Comparison of ENCODE assay signal across 11 cellular contexts in genomic region chr5:54644226-54644625, GRCh38.
DNase-seq lines count a peak whose midpoint lies in the region; FAIRE-seq and TF ChIP-seq lines count a peak whose summit lies in the region.
"Had no signal": no experiment of that assay in that cellular context is flagged by ENCODE, and none has a peak within 500 bp of the region (broad histone marks: within the 10 kb centered on the region; RNA-seq: fewer than 3 reads in every experiment).

No MANE protein-coding gene starts in this region.

- no peak for FAIRE-seq in kidney (lab: Jason Lieb, UNC)

- DNase-seq in AG08395 (ENCODE audit: low spot score) (peak; percentile 60), HS-27A (ENCODE audit: low read depth) (peak; percentile 36), ascending aorta (ENCODE audit: low spot score in 2 of 2) (no peak), lung microvascular endothelial cell (ENCODE audit: low read depth in 2 of 2) (peak; percentile 68 to 83), NCI-H1930 (lab: John Stamatoyannopoulos, UW) (no peak), hepatic stellate cell (ENCODE audit: low spot score) (no peak), kidney (no peak), AML-193 (lab: John Stamatoyannopoulos, UW) (no peak)
- DNase-seq: COR-L47, NCI-H1436 had no signal

- H3K4me1 ChIP-seq in ascending aorta (peaks cover 11 to 45% of the 10 kb centered on the region in 2 donors), kidney (ENCODE audit: control insufficient read depth in 1 of 2, insufficient read depth in 1 of 2, low read depth in 1 of 2, low read length in 2 of 2) (peaks cover 14 to 23% of the 10 kb centered on the region in 2 donors)

- H3K9me3 ChIP-seq in ascending aorta (no peaks in the 10 kb centered on the region), kidney (ENCODE audit: control insufficient read depth in 1 of 2, low read length in 2 of 2) (no peaks in the 10 kb centered on the region)

- H3K9ac ChIP-seq in kidney (ENCODE audit: low read length in 2 of 2), result no peak overlapping the region

- H3K27ac ChIP-seq in ascending aorta (peak overlapping the region; percentile 89 to 93), kidney (ENCODE audit: low read depth in 2 of 2, low read length in 2 of 2) (no peak overlapping the region)

- intact Hi-C loops in ascending aorta (cut with DNase I), result no loop called here
- intact Hi-C loops in kidney (cut with DNase I), result no loop called here

- H3K27me3 ChIP-seq in ascending aorta, result no peaks in the 10 kb centered on the region

- H3K36me3 ChIP-seq in ascending aorta (no peaks in the 10 kb centered on the region), kidney (ENCODE audit: control insufficient read depth in 1 of 2, insufficient read depth in 2 of 2, low read length in 2 of 2) (no peaks in the 10 kb centered on the region)

- no peak for TF ChIP-seq CTCF in ascending aorta (IDR thresholded peaks at IDR 0.05)
- TF ChIP-seq CTCF in kidney (IDR thresholded peaks at IDR 0.05; ENCODE audit: borderline replicate concordance, extremely low read depth, insufficient read depth), result no peak

- no peak overlapping the region for H3K4me3 ChIP-seq in ascending aorta
- no peak overlapping the region for H3K4me3 ChIP-seq in kidney (ENCODE audit: low read length in 2 of 2)
- H3K4me3 ChIP-seq: lung had no signal

Comparison
In these comparisons a context has a peak if more than half of its experiments do, and no peak if none do; other contexts are left out.
1. DNase-seq: peak in AG08395 (single experiment), HS-27A (single experiment) and lung microvascular endothelial cell (2 of 2); none in ascending aorta (0 of 2), NCI-H1930 (0 of 2), hepatic stellate cell (single experiment), kidney (single experiment) and AML-193 (0 of 2).
2. H3K27ac ChIP-seq: peak in ascending aorta (2 of 2); none in kidney (0 of 2).